ENCODE assay signal across 8 cellular contexts in the genomic region with DNA sequence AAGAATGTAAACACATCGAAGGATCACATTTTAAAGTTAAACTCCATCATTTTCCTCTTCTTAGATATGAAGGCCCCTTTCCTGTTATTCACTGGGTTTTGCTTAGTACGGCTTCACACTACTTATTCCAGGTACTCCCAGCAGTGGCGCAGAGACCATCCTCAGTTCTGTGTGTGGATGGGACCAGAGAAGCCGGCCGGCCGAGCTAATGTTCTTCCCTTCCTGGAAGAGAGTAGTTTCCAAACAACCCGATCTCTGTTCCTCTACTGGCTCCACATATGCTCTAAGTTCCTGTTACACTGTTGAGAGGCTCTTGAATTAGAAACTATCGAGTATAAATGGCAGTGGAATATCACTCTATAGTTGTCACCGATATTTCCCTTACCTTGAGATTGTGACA. TPM values are rescaled to one million over a fixed set of nuclear protein-coding genes. Genes with fewer than 3 reads are reported as not detected.
DNase-seq lines count a peak whose midpoint lies in the region; ATAC-seq and TF ChIP-seq lines count a peak whose summit lies in the region.

No MANE protein-coding gene starts in this region.

- DNase-seq in COLO668 (lab: John Stamatoyannopoulos, UW; ENCODE audit: unreplicated experiment), result peak; percentile 13
- peak; percentile 15 for DNase-seq in NB4 (ENCODE audit: low read depth)
- no peak for DNase-seq in mammary epithelial cell
- no peak for DNase-seq in mesenchymal stem cell
- DNase-seq in aorta, result no peak
- DNase-seq in T-helper 9 cell, result no peak
- DNase-seq in ACHN, result no peak

- no peak overlapping the region for H2AK5ac ChIP-seq in mesenchymal stem cell (ENCODE audit: low read length, severe bottlenecking)

- peak overlapping the region; percentile 33 for H4K8ac ChIP-seq in mesenchymal stem cell (ENCODE audit: low read length)

- in situ Hi-C loops in mammary epithelial cell (cut with MboI; ENCODE audit: low sequenced_read_pairs in 2 of 2) (loop anchor here in 1 of 2 donors (25.0 kb wide), 1 partner anchor 109 kb away; no protein-coding TSS in a partner anchor), ACHN (cut with HindIII; ENCODE audit: low pct_ligation_motif_present, low pct_unique_long_range_greater_than_20kb, low sequenced_read_pairs) (no loop called here)

- H4K20me1 ChIP-seq in mammary epithelial cell (ENCODE audit: insufficient read depth, low read length), result no peaks in the 10 kb centered on the region

- H3K4me1 ChIP-seq in mammary epithelial cell (ENCODE audit: insufficient read depth, low read length) (peaks cover 15% of the 10 kb centered on the region), mesenchymal stem cell (ENCODE audit: control insufficient read depth, insufficient read depth, low read depth, low read length) (peaks cover 1% of the 10 kb centered on the region), aorta (ENCODE audit: control insufficient read depth in 1 of 2, insufficient read depth in 2 of 2, low read length in 2 of 2) (no peaks in the 10 kb centered on the region)

- dilution Hi-C loops in mammary epithelial cell (cut with HindIII; ENCODE audit: low sequenced_read_pairs), result no loop called here

- H3K9ac ChIP-seq in mammary epithelial cell (ENCODE audit: insufficient read depth, low read length), result peak overlapping the region; percentile 42
- peak overlapping the region; percentile 81 for H3K9ac ChIP-seq in mesenchymal stem cell (ENCODE audit: low read length)

- no peak for TF ChIP-seq POLR2A in NB4 (IDR thresholded peaks at IDR 0.05; ENCODE audit: extremely low read depth, insufficient read length)

- H3K27me3 ChIP-seq in mammary epithelial cell (ENCODE audit: insufficient read depth, low read length) (no peaks in the 10 kb centered on the region), mesenchymal stem cell (ENCODE audit: control insufficient read depth in 1 of 2, insufficient read depth in 1 of 2, low read length in 2 of 2) (no peaks in the 10 kb centered on the region), aorta (ENCODE audit: control insufficient read depth in 1 of 2, insufficient read depth in 2 of 2, low read length in 1 of 2) (no peaks in the 10 kb centered on the region)

- H4K91ac ChIP-seq in mesenchymal stem cell (ENCODE audit: low read length), result no peak overlapping the region

- H3K4me2 ChIP-seq in mammary epithelial cell (ENCODE audit: insufficient read depth, low read depth, low read length) (peak overlapping the region; percentile 96), mesenchymal stem cell (ENCODE audit: low read length, poor library complexity, severe bottlenecking) (peak overlapping the region; percentile 36)

- peak overlapping the region; percentile 98 for H2AFZ ChIP-seq in mammary epithelial cell (ENCODE audit: low read depth, low read length)
- peak overlapping the region; percentile 39 for H2AFZ ChIP-seq in mesenchymal stem cell (ENCODE audit: low read depth, low read length)

- intact Hi-C loops in mammary epithelial cell (cut with micrococcal nuclease), result no loop called here
- intact Hi-C loops in aorta (cut with DNase I), result no loop called here

- H2BK12ac ChIP-seq in mesenchymal stem cell (ENCODE audit: low read length in 2 of 2), result no peak overlapping the region

- H3K27ac ChIP-seq in mammary epithelial cell (ENCODE audit: insufficient read depth, low read depth, low read length) (peak overlapping the region; percentile 45), mesenchymal stem cell (ENCODE audit: low read length, poor library complexity, severe bottlenecking) (no peak overlapping the region), aorta (ENCODE audit: low read depth in 1 of 2, low read length in 2 of 2) (peak overlapping the region in 1 of 2 donors; percentile 5)

- ATAC-seq in aorta (ENCODE audit: low FRiP score) (peak; percentile 44), GM18517 (IDR thresholded peaks at IDR 0.05; ENCODE audit: unreplicated experiment) (no peak)

- H3K9me3 ChIP-seq in mammary epithelial cell (replicated peaks; ENCODE audit: insufficient read depth, low read length) (no peaks in the 10 kb centered on the region), mesenchymal stem cell (ENCODE audit: control insufficient read depth, low read length) (no peaks in the 10 kb centered on the region), aorta (ENCODE audit: control insufficient read depth, low read length) (no peaks in the 10 kb centered on the region)

- H3K4ac ChIP-seq in mesenchymal stem cell (ENCODE audit: low read depth in 1 of 2, low read length in 2 of 2), result no peak overlapping the region

- H3K36me3 ChIP-seq in mammary epithelial cell (ENCODE audit: insufficient read depth, low read length) (peaks cover 9% of the 10 kb centered on the region), mesenchymal stem cell (ENCODE audit: control insufficient read depth in 1 of 2, insufficient read depth in 2 of 2, low read depth in 1 of 2, low read length in 2 of 2) (peaks cover 6 to 43% of the 10 kb centered on the region in 2 experiments), aorta (ENCODE audit: control insufficient read depth in 1 of 2, insufficient read depth in 2 of 2, low read length in 1 of 2) (peaks cover 3 to 4% of the 10 kb centered on the region in 2 donors)

- H3K79me1 ChIP-seq in mesenchymal stem cell (replicated peaks; ENCODE audit: low read length, poor library complexity, severe bottlenecking), result peaks cover 18% of the 10 kb centered on the region

- BruUV-seq in mammary epithelial cell (replicated peaks; lab: Mats Ljungman, UMichigan), result no TSS peak

- peak overlapping the region; percentile 27 for H2BK120ac ChIP-seq in mesenchymal stem cell (ENCODE audit: low read depth, low read length)

- TF ChIP-seq CTCF in NB4 (IDR thresholded peaks at IDR 0.05; ENCODE audit: low read depth, low read length) (no peak), mammary epithelial cell (conservative IDR thresholded peaks at IDR 0.05 in 1 of 2, IDR thresholded peaks at IDR 0.05 in 1 of 2; ENCODE audit: extremely low read depth in 1 of 2, insufficient read depth in 1 of 2, low read depth in 1 of 2, low read length in 2 of 2) (no peak)

- no peak overlapping the region for H3K23ac ChIP-seq in mesenchymal stem cell (ENCODE audit: low read length in 2 of 2)

- H3K4me3 ChIP-seq in NB4 (ENCODE audit: low read depth, low read length) (peak overlapping the region; percentile 72), mammary epithelial cell (replicated peaks in 1 of 3; ENCODE audit: insufficient read depth in 1 of 3, low read depth in 2 of 3, low read length in 3 of 3) (peak overlapping the region; percentile 70 to 95 (median 90)), mesenchymal stem cell (ENCODE audit: insufficient read depth in 1 of 2, low read depth in 1 of 2, low read length in 2 of 2) (peak overlapping the region in 1 of 2 experiments; percentile 95), aorta (ENCODE audit: low read length in 2 of 2) (peak overlapping the region; percentile 89 to 97)

- no peak overlapping the region for H2BK5ac ChIP-seq in mesenchymal stem cell (ENCODE audit: low read depth, low read length, poor library complexity, severe bottlenecking)

- no peak overlapping the region for H2BK15ac ChIP-seq in mesenchymal stem cell (ENCODE audit: low read depth, poor library complexity, severe bottlenecking)

- H3K18ac ChIP-seq in mesenchymal stem cell (ENCODE audit: low read depth in 1 of 2, low read length in 2 of 2), result peak overlapping the region; percentile 15 to 74

- peak overlapping the region in 1 of 2 experiments; percentile 77 for H3K14ac ChIP-seq in mesenchymal stem cell (ENCODE audit: low read length in 2 of 2)

- CTCF ChIA-PET in mammary epithelial cell (lab: Charles Lee; ENCODE audit: low non-redundant PET), result no interaction called here

- 54% methylated on average over 6 of the region's 9 CpGs for WGBS in mammary epithelial cell (ENCODE audit: low coverage, missing lambda C conversion rate)
- 58% methylated on average over 7 of the region's 9 CpGs for WGBS in mesenchymal stem cell
- WGBS in aorta, 2 donors, result 72 to 75% methylated on average over 9 of the region's 9 CpGs

- peaks cover 33% of the 10 kb centered on the region for H3K79me2 ChIP-seq in mammary epithelial cell (ENCODE audit: insufficient read depth, low read length)

RNA-seq across cellular contexts. Expression of a gene that starts 0.7 kb away (rescaled TPM):
- total RNA-seq in mammary epithelial cell, result 10 to 100 TPM; 27.3 to 33.6 TPM
- polyA plus RNA-seq in mammary epithelial cell, result 28.3 TPM
- polyA minus RNA-seq in mammary epithelial cell, result 47.3 TPM
- 8.0 TPM for polyA plus RNA-seq in mesenchymal stem cell (2013, experiment 1 of 2)
- 6.7 TPM for polyA plus RNA-seq in mesenchymal stem cell (2013, experiment 2 of 2)
- 10 to 100 TPM; 19.2 to 30.9 TPM for total RNA-seq in aorta
- 10 to 100 TPM; 11.4 to 17.9 TPM for polyA plus RNA-seq in aorta

Comparison
In these comparisons a context has a peak if more than half of its experiments do, and no peak if none do; other contexts are left out.
1. DNase-seq: peak in COLO668 (single experiment) and NB4 (single experiment); none in mammary epithelial cell (single experiment), mesenchymal stem cell (single experiment), aorta (0 of 2), T-helper 9 cell (single experiment) and ACHN (single experiment).